In the genomic region with DNA sequence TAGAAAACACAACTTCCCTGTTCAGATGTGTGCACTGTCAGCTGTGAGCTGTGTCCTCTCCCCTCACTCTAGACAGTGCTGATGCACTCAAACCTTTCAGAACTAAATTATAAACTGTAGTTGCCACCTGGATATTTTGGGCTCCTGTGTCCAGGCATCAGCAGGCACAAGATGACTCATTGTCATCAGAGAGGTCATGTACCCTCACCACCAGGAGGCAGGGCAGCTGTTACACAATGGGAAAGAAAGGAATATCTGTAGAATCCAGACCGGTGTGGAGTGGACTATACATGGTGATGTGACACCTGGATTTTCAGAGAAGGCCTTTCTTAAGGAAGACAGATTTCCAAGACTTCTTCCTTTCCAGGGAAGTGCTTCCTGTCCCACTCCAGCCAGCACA, we compare ENCODE assay signal across 28 cellular contexts.
DNase-seq lines count a peak whose midpoint lies in the region; ATAC-seq, FAIRE-seq and TF ChIP-seq lines count a peak whose summit lies in the region.
"Had no signal": no experiment of that assay in that cellular context is flagged by ENCODE, and none has a peak within 500 bp of the region (broad histone marks: within the 10 kb centered on the region; RNA-seq: fewer than 3 reads in every experiment).

No MANE protein-coding gene starts in this region.

- no peak overlapping the region for H3K4me3 Mint-ChIP-seq in Calu3 (ENCODE audit: low read depth, unreplicated experiment)
- H3K4me3 Mint-ChIP-seq: activated T-helper 17 cell treated with anti-CD3 and anti-CD28 coated beads, Interleukin-2, amount 50 U/mL, for 72 hours; memory B cell; stimulated activated naive CD8-positive, alpha-beta T cell treated with anti-CD3 and anti-CD28 coated beads, Interleukin-15, Interleukin-2, amounts not matched to agents 100 ng/mL and 50 ng/mL, for 24 hours; T-helper 1 cell treated with Interleukin-12 subunit alpha and Interleukin-12 subunit beta and Interleukin-4 antibody, amounts not matched to agents 30 μg/mL and 1 μg/mL, for 36 hours had no signal

- TF ChIP-seq POLR2A in IMR-90 (IDR thresholded peaks at IDR 0.05; ENCODE audit: low read depth, low read length), result no peak
- no peak for TF ChIP-seq POLR2A in GM12878 (IDR thresholded peaks at IDR 0.05; ENCODE audit: low read depth, low read length)
- TF ChIP-seq POLR2A in sigmoid colon (IDR thresholded peaks at IDR 0.05), result no peak

- SMC1A ChIA-PET in GM12878 (lab: Charles Lee; ENCODE audit: uncharacterized antibody, unreplicated experiment), result no interaction called here

- no peak overlapping the region for H3K27ac Mint-ChIP-seq in Calu3 (ENCODE audit: unreplicated experiment)
- H3K27ac Mint-ChIP-seq: activated naive CD4-positive, alpha-beta T cell treated with anti-CD3 and anti-CD28 coated beads, Interleukin-2, amount 50 U/mL, for 72 hours; activated T-helper 17 cell treated with anti-CD3 and anti-CD28 coated beads, Interleukin-2, amount 50 U/mL, for 72 hours; memory B cell; stimulated activated naive CD8-positive, alpha-beta T cell treated with anti-CD3 and anti-CD28 coated beads, Interleukin-15, Interleukin-2, amounts not matched to agents 100 ng/mL and 50 ng/mL, for 24 hours; T-helper 1 cell treated with Interleukin-12 subunit alpha and Interleukin-12 subunit beta and Interleukin-4 antibody, amounts not matched to agents 30 μg/mL and 1 μg/mL, for 36 hours had no signal

- H3K36me3 ChIP-seq in IMR-90 (ENCODE audit: control insufficient read depth, insufficient read depth, low read length), result no peaks in the 10 kb centered on the region
- no peaks in the 10 kb centered on the region for H3K36me3 ChIP-seq in GM12878 (ENCODE audit: control insufficient read depth in 2 of 2, insufficient read depth in 2 of 2, low read length in 1 of 2)
- no peaks in the 10 kb centered on the region for H3K36me3 ChIP-seq in liver (ENCODE audit: control insufficient read depth in 4 of 4, insufficient read depth in 3 of 4, low read depth in 1 of 4, low read length in 3 of 4)
- no peaks in the 10 kb centered on the region for H3K36me3 ChIP-seq in sigmoid colon
- H3K36me3 ChIP-seq: transverse colon had no signal

- H2BK20ac ChIP-seq in IMR-90 (ENCODE audit: low read depth, low read length), result no peak overlapping the region

- WGBS in IMR-90 (ENCODE audit: extremely low coverage in 2 of 2, insufficient read length in 1 of 2), 2 experiments, result no CpG with 5 or more reads among the region's 1 CpG
- WGBS in GM12878 (ENCODE audit: insufficient coverage, insufficient replicate concordance, low lambda C conversion rate, missing lambda C conversion rate), result 0% methylated on average over 1 of the region's 1 CpG
- WGBS in liver, result 80% methylated on average over 1 of the region's 1 CpG
- WGBS in sigmoid colon, 2 donors, result 93 to 97% methylated on average over 1 of the region's 1 CpG

- no peaks in the 10 kb centered on the region for H3K4me1 ChIP-seq in IMR-90 (ENCODE audit: control insufficient read depth, insufficient read depth, low read length)
- H3K4me1 ChIP-seq in GM12878 (ENCODE audit: control insufficient read depth, insufficient read depth, low read length), result no peaks in the 10 kb centered on the region
- no peaks in the 10 kb centered on the region for H3K4me1 ChIP-seq in liver (ENCODE audit: control insufficient read depth in 4 of 4, insufficient read depth in 4 of 4, low read length in 3 of 4)
- H3K4me1 ChIP-seq in sigmoid colon, result no peaks in the 10 kb centered on the region
- H3K4me1 ChIP-seq: transverse colon had no signal

- no peak overlapping the region for H2BK5ac ChIP-seq in IMR-90 (ENCODE audit: low read depth, low read length, poor library complexity, severe bottlenecking)

- no peak for TF ChIP-seq RAD21 in IMR-90 (IDR thresholded peaks at IDR 0.05; ENCODE audit: low read length)
- no peak for TF ChIP-seq RAD21 in GM12878 (IDR thresholded peaks at IDR 0.05; ENCODE audit: insufficient read depth, low read depth, low read length)
- TF ChIP-seq RAD21 in liver (IDR thresholded peaks at IDR 0.05), result peak; percentile 68 to 71

- no peaks in the 10 kb centered on the region for H3K36me3 Mint-ChIP-seq in Calu3 (ENCODE audit: insufficient read depth, unreplicated experiment)
- H3K36me3 Mint-ChIP-seq: activated naive CD4-positive, alpha-beta T cell treated with anti-CD3 and anti-CD28 coated beads, Interleukin-2, amount 50 U/mL, for 72 hours; memory B cell had no signal

- no peak overlapping the region for H3K23ac ChIP-seq in IMR-90 (ENCODE audit: low read depth, low read length)

- H2BK120ac ChIP-seq in IMR-90 (ENCODE audit: low read depth, low read length), result no peak overlapping the region

- H3K9me1 ChIP-seq in IMR-90 (ENCODE audit: insufficient read depth, low read length), result no peaks in the 10 kb centered on the region

- peaks cover 10% of the 10 kb centered on the region for H3K4me1 Mint-ChIP-seq in Calu3 (ENCODE audit: low read depth, unreplicated experiment)
- H3K4me1 Mint-ChIP-seq: activated T-helper 17 cell treated with anti-CD3 and anti-CD28 coated beads, Interleukin-2, amount 50 U/mL, for 72 hours; memory B cell had no signal

- H4K20me1 ChIP-seq in IMR-90 (ENCODE audit: insufficient read depth, low read length) (no peaks in the 10 kb centered on the region), GM12878 (ENCODE audit: control insufficient read depth, insufficient read depth) (no peaks in the 10 kb centered on the region)

- CTCF ChIA-PET in Calu3 (lab: Charles Lee) (no interaction called here), IMR-90 (lab: Yijun Ruan, JAX) (no interaction called here), GM12878 (lab: Yijun Ruan, JAX) (no interaction called here)

- in situ Hi-C loops in IMR-90 (cut with MboI; ENCODE audit: low sequenced_read_pairs) (no loop called here), GM12878 (cut with MboI) (no loop called here)

- no peak overlapping the region for H3K4me3 ChIP-seq in IMR-90 (ENCODE audit: insufficient read depth, low read depth, low read length)
- no peak overlapping the region for H3K4me3 ChIP-seq in GM12878
- H3K4me3 ChIP-seq in liver (ENCODE audit: low read depth in 1 of 3, low read length in 3 of 3), result no peak overlapping the region
- H3K4me3 ChIP-seq in sigmoid colon, result no peak overlapping the region
- H3K4me3 ChIP-seq: transverse colon had no signal

- peak overlapping the region; percentile 13 for H2AK9ac ChIP-seq in IMR-90 (replicated peaks; ENCODE audit: low read depth, low read length, poor library complexity)

- ATAC-seq in IMR-90 (ENCODE audit: low read depth) (no peak), GM12878 (peak; percentile 22; the same call in 2 of the 3 replicates), GM18511 (IDR thresholded peaks at IDR 0.05; ENCODE audit: unreplicated experiment) (no peak)
- ATAC-seq: activated naive CD4-positive, alpha-beta T cell treated with anti-CD3 and anti-CD28 coated beads, Interleukin-2, amount 50 U/mL, for 72 hours; activated T-helper 17 cell treated with anti-CD3 and anti-CD28 coated beads, Interleukin-2, amount 50 U/mL, for 72 hours; esophagus mucosa had no signal

- H3K27me3 Mint-ChIP-seq in Calu3 (ENCODE audit: unreplicated experiment), result no peaks in the 10 kb centered on the region
- H3K27me3 Mint-ChIP-seq: activated T-helper 17 cell treated with anti-CD3 and anti-CD28 coated beads, Interleukin-2, amount 50 U/mL, for 72 hours; memory B cell; stimulated activated naive CD8-positive, alpha-beta T cell treated with anti-CD3 and anti-CD28 coated beads, Interleukin-15, Interleukin-2, amounts not matched to agents 100 ng/mL and 50 ng/mL, for 24 hours had no signal

- dilution Hi-C loops in IMR-90 (cut with HindIII; ENCODE audit: low sequenced_read_pairs, unreplicated experiment), result no loop called here

- RAD21 ChIA-PET in GM12878 (lab: Charles Lee; ENCODE audit: unreplicated experiment), result no interaction called here

- intact Hi-C loops in Calu3 (cut with micrococcal nuclease; ENCODE audit: unreplicated experiment) (no loop called here), IMR-90 (cut with micrococcal nuclease) (no loop called here), GM12878 (cut with micrococcal nuclease; ENCODE audit: unreplicated experiment) (no loop called here), sigmoid colon (cut with DNase I) (no loop called here)

- no peaks in the 10 kb centered on the region for H3K79me1 ChIP-seq in IMR-90 (ENCODE audit: low read depth in 1 of 2, low read length in 2 of 2)

- H3K56ac ChIP-seq in IMR-90 (ENCODE audit: extremely low read depth, insufficient read depth, low read length), result no peak overlapping the region

- no peak overlapping the region for H3K27ac ChIP-seq in IMR-90 (ENCODE audit: insufficient read depth, low read length)
- H3K27ac ChIP-seq in GM12878 (ENCODE audit: control insufficient read depth, insufficient read depth), result no peak overlapping the region
- no peak overlapping the region for H3K27ac ChIP-seq in liver (ENCODE audit: low read depth in 1 of 2, low read length in 2 of 2)
- H3K27ac ChIP-seq in sigmoid colon, result no peak overlapping the region
- H3K27ac ChIP-seq: transverse colon had no signal

- H3K9me3 ChIP-seq in IMR-90 (ENCODE audit: control insufficient read depth, insufficient read depth, low read length) (no peaks in the 10 kb centered on the region; the same call in 1 of the 2 replicates), GM12878 (replicated peaks; ENCODE audit: control insufficient read depth, insufficient read depth, low read length) (no peaks in the 10 kb centered on the region), liver (ENCODE audit: control insufficient read depth in 4 of 4, low read length in 3 of 4) (no peaks in the 10 kb centered on the region), sigmoid colon (no peaks in the 10 kb centered on the region)
- H3K9me3 ChIP-seq: transverse colon had no signal

- no peak overlapping the region for H2AK5ac ChIP-seq in IMR-90 (ENCODE audit: low read depth, low read length)

- no peak overlapping the region for H4K5ac ChIP-seq in IMR-90 (ENCODE audit: low read depth, low read length)

- H3K27me3 ChIP-seq in IMR-90 (ENCODE audit: control insufficient read depth, insufficient read depth, low read length) (no peaks in the 10 kb centered on the region), GM12878 (replicated peaks in 1 of 2; ENCODE audit: control insufficient read depth in 2 of 2, insufficient read depth in 2 of 2, low read length in 1 of 2) (no peaks in the 10 kb centered on the region), liver (ENCODE audit: control insufficient read depth in 4 of 4, insufficient read depth in 4 of 4, low read length in 3 of 4) (no peaks in the 10 kb centered on the region), sigmoid colon (no peaks in the 10 kb centered on the region)
- H3K27me3 ChIP-seq: transverse colon had no signal

- H3K79me2 ChIP-seq in GM12878 (ENCODE audit: control insufficient read depth, insufficient read depth, low read length), result no peaks in the 10 kb centered on the region

- H4K91ac ChIP-seq in IMR-90 (ENCODE audit: insufficient read depth, low read depth, low read length), result no peak overlapping the region

- TF ChIP-seq CTCF in Calu3 (IDR thresholded peaks at IDR 0.05; ENCODE audit: unreplicated experiment), result no peak
- TF ChIP-seq CTCF in IMR-90 (conservative IDR thresholded peaks at IDR 0.05; ENCODE audit: low read depth, low read length), result no peak
- TF ChIP-seq CTCF in GM12878 (IDR thresholded peaks at IDR 0.05 in 2 of 3, conservative IDR thresholded peaks at IDR 0.05 in 1 of 3; ENCODE audit: control insufficient read depth in 2 of 3, extremely low read depth in 1 of 3, insufficient read depth in 1 of 3, low read depth in 3 of 3, low read length in 3 of 3), result no peak
- peak; percentile 29 for TF ChIP-seq CTCF in liver (IDR thresholded peaks at IDR 0.05; ENCODE audit: low read depth, low read length, missing input control)
- no peak for TF ChIP-seq CTCF in sigmoid colon (IDR thresholded peaks at IDR 0.05)

- BruUV-seq in Calu3 (replicated peaks; lab: Mats Ljungman, UMichigan) (no TSS peak), IMR-90 (replicated peaks; lab: Mats Ljungman, UMichigan) (no TSS peak), GM12878 (replicated peaks; lab: Mats Ljungman, UMichigan) (no TSS peak)

- no peak overlapping the region for H2AFZ ChIP-seq in IMR-90 (replicated peaks; ENCODE audit: low read length, poor library complexity)
- H2AFZ ChIP-seq in GM12878 (ENCODE audit: control insufficient read depth, low read depth, low read length), result no peak overlapping the region

- no peaks in the 10 kb centered on the region for H3K9me3 Mint-ChIP-seq in Calu3 (ENCODE audit: low read depth, unreplicated experiment)
- H3K9me3 Mint-ChIP-seq: activated T-helper 17 cell treated with anti-CD3 and anti-CD28 coated beads, Interleukin-2, amount 50 U/mL, for 72 hours; memory B cell; stimulated activated naive CD8-positive, alpha-beta T cell treated with anti-CD3 and anti-CD28 coated beads, Interleukin-15, Interleukin-2, amounts not matched to agents 100 ng/mL and 50 ng/mL, for 24 hours had no signal

- peak; percentile 11 for DNase-seq in Calu3
- no peak for DNase-seq in IMR-90
- DNase-seq in GM12878 (ENCODE audit: low read depth, low spot score), result no peak
- DNase-seq in sigmoid colon, result no peak
- DNase-seq in ecto neural progenitor cell (ENCODE audit: low spot score), result no peak
- DNase-seq in activated CD4-positive, CD25-positive, alpha-beta regulatory T cell (lab: John Stamatoyannopoulos, UW), result no peak
- DNase-seq: activated CD4-positive, alpha-beta T cell treated with anti-CD3 and anti-CD28 coated beads, Interleukin-2, amount 50 U/mL, for 1 hour; cerebellar nuclear complex; effector CD8-positive, alpha-beta T cell; GOT3; hypothalamus; kidney; NCI-H1048; NCI-H2029; NCI-H345; NK-92 treated with Interleukin-12 subunit alpha and Interleukin-12 subunit beta, amount 100 ng/mL, for 24 hours; nucleus accumbens; stimulated activated CD4-positive, alpha-beta T cell treated with anti-CD3 and anti-CD28 coated beads, Interleukin-4, amount 100 ng/mL, for 24 hours; transverse colon had no signal

- H4K8ac ChIP-seq in IMR-90 (ENCODE audit: low read depth in 2 of 2, low read length in 2 of 2), result no peak overlapping the region

- POLR2A ChIA-PET in IMR-90 (lab: Charles Lee; ENCODE audit: unreplicated experiment) (no interaction called here), GM12878 (lab: Charles Lee) (no interaction called here)

- no peak overlapping the region for H3K14ac ChIP-seq in IMR-90 (replicated peaks; ENCODE audit: low read depth, low read length)

- no peak overlapping the region for H3K18ac ChIP-seq in IMR-90 (ENCODE audit: low read depth, low read length)

- H2BK15ac ChIP-seq in IMR-90 (ENCODE audit: low read depth, low read length), result no peak overlapping the region

- H3K9ac ChIP-seq in IMR-90 (ENCODE audit: low read depth, low read length), result no peak overlapping the region
- H3K9ac ChIP-seq in GM12878 (ENCODE audit: control insufficient read depth, insufficient read depth, low read length), result no peak overlapping the region
- H3K9ac ChIP-seq in liver (ENCODE audit: low read depth in 1 of 2, low read length in 2 of 2), result no peak overlapping the region

- no peak for TF ChIP-seq EP300 in GM12878 (IDR thresholded peaks at IDR 0.05; ENCODE audit: borderline replicate concordance in 1 of 2, control insufficient read depth in 1 of 2, low read depth in 2 of 2, low read length in 2 of 2)
- no peak for TF ChIP-seq EP300 in sigmoid colon (IDR thresholded peaks at IDR 0.05)

- FAIRE-seq in GM12878 (lab: Jason Lieb, UNC), result no peak
- FAIRE-seq: frontal cortex, kidney had no signal

- no peak overlapping the region for H3K4ac ChIP-seq in IMR-90 (ENCODE audit: low read depth, low read length)

- no peak overlapping the region for H3K4me2 ChIP-seq in IMR-90 (ENCODE audit: low read depth, low read length)
- H3K4me2 ChIP-seq in GM12878 (ENCODE audit: control insufficient read depth, insufficient read depth), result no peak overlapping the region
